Comparison of ENCODE assay signal across 9 cellular contexts in the genomic region with DNA sequence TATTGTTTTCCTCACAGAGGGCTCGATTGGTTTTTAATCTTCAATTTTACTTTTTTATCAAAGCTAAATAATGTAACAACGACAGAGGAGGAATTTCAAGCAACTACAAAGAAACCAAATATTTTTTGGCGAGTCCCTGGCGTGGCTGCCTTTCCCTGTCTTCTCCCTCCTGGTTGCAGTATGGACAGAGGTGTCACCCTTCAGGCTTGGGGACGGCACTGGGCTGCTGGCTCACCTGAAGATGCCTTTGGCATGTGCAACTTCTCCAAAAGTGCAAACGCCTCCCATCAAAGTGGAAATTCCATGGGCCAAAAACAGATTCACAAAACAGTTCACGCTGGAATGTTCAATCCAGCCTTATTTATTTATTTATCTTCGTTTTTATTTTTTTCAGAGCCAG.
"Had no signal": no experiment of that assay in that cellular context is flagged by ENCODE, and none has a peak within 500 bp of the region (broad histone marks: within the 10 kb centered on the region; RNA-seq: fewer than 3 reads in every experiment).

No MANE protein-coding gene starts in this region.

- H3K27ac Mint-ChIP-seq: HFFc6, IgD-negative memory B cell had no signal

- H3K9me3 Mint-ChIP-seq: HFFc6 had no signal

- H3K4me3 ChIP-seq: GM23248, HAP-1 had no signal

- H3K27me3 Mint-ChIP-seq: IgD-negative memory B cell had no signal

- H3K4me3 Mint-ChIP-seq: HFFc6, IgD-negative memory B cell had no signal

- H3K9ac ChIP-seq: GM23248 had no signal

- DNase-seq: GOT3, H7, HFFc6, KBM-7 had no signal

- ATAC-seq: HCT116, HepG2 had no signal

- H3K27ac ChIP-seq: GM23248 had no signal

- H3K9me3 ChIP-seq: HAP-1 had no signal

- H3K4me1 ChIP-seq: HAP-1 had no signal

- H3K36me3 ChIP-seq: HAP-1 had no signal
